In genomic region chr3:56758539-56758981, GRCh38 we compare ENCODE assay signal across 1 cellular context.
TF ChIP-seq lines count a peak whose summit lies in the region.

No MANE protein-coding gene starts in this region.

TF ChIP-seq in HepG2, 621 proteins besides CTCF, POLR2A, EP300 and RAD21 (continued from another document and continues in another):
- TF ChIP-seq TBX2 (CRISPR knock-in tag; IDR thresholded peaks at IDR 0.05; ENCODE audit: borderline replicate concordance) (peak; percentile 62; the same call in 1 of the 2 replicates), NR2F2 (IDR thresholded peaks at IDR 0.05; ENCODE audit: borderline replicate concordance, low read depth) (0 out of 2 replicates have a peak, but pooled peaks have one; percentile 42), GABPB1 (CRISPR knock-in tag; IDR thresholded peaks at IDR 0.05) (no peak), HDAC2 (CRISPR knock-in tag; IDR thresholded peaks at IDR 0.05) (peak; percentile 34; the same call in 1 of the 2 replicates), RXRB (CRISPR knock-in tag; IDR thresholded peaks at IDR 0.05; ENCODE audit: borderline replicate concordance) (peak; percentile 70; the same call in 1 of the 2 replicates), GATAD2A (CRISPR knock-in tag; IDR thresholded peaks at IDR 0.05) (peak; percentile 66), CHD2 (IDR thresholded peaks at IDR 0.05; ENCODE audit: low read depth, low read length) (no peak), ETV5 (CRISPR knock-in tag; IDR thresholded peaks at IDR 0.05; ENCODE audit: borderline replicate concordance) (peak; percentile 36; the same call in 1 of the 2 replicates), NR2F6 (IDR thresholded peaks at IDR 0.05) (peak; percentile 68), NR2F6 (CRISPR knock-in tag; IDR thresholded peaks at IDR 0.05) (peak; percentile 81), MED1 (CRISPR knock-in tag; IDR thresholded peaks at IDR 0.05) (peak; percentile 52; the same call in 1 of the 2 replicates), ZFP37 (CRISPR knock-in tag; IDR thresholded peaks at IDR 0.05; ENCODE audit: borderline replicate concordance) (no peak), FOXA3 (CRISPR knock-in tag; IDR thresholded peaks at IDR 0.05) (peak; percentile 77), ZC3H4 (CRISPR knock-in tag; IDR thresholded peaks at IDR 0.05; ENCODE audit: borderline replicate concordance) (no peak), ZNF18 (CRISPR knock-in tag; IDR thresholded peaks at IDR 0.05; ENCODE audit: insufficient replicate concordance) (no peak), MIER3 (CRISPR knock-in tag; IDR thresholded peaks at IDR 0.05; ENCODE audit: borderline replicate concordance) (peak; percentile 31; the same call in 1 of the 2 replicates), PRPF4 (IDR thresholded peaks at IDR 0.05; ENCODE audit: low read depth, low read length, poor library complexity, severe bottlenecking) (no peak), SOX5 (CRISPR knock-in tag; IDR thresholded peaks at IDR 0.05; ENCODE audit: borderline replicate concordance) (peak; percentile 60; the same call in 1 of the 2 replicates), BRD4 (CRISPR knock-in tag; IDR thresholded peaks at IDR 0.05) (no peak), FOXO1 (CRISPR knock-in tag; IDR thresholded peaks at IDR 0.05) (peak; percentile 67; the same call in 1 of the 2 replicates), SOX13 (IDR thresholded peaks at IDR 0.05) (no peak), SOX13 (CRISPR knock-in tag; conservative IDR thresholded peaks at IDR 0.05 in 1 of 2, IDR thresholded peaks at IDR 0.05 in 1 of 2) (peak in 1 of 2 experiments; percentile 60; a peak in 1 of 4 replicates), ZSCAN9 (CRISPR knock-in tag; IDR thresholded peaks at IDR 0.05; ENCODE audit: borderline replicate concordance) (peak; percentile 28; the same call in 1 of the 2 replicates), CREM (IDR thresholded peaks at IDR 0.05) (peak; percentile 36; the same call in 1 of the 2 replicates), CREM (CRISPR knock-in tag; IDR thresholded peaks at IDR 0.05) (no peak), ZFP90 (CRISPR knock-in tag; IDR thresholded peaks at IDR 0.05; ENCODE audit: borderline replicate concordance) (no peak), RARA (CRISPR knock-in tag; IDR thresholded peaks at IDR 0.05) (peak; percentile 98), NCOA2 (CRISPR knock-in tag; IDR thresholded peaks at IDR 0.05) (peak; percentile 65; the same call in 1 of the 2 replicates), TBX3 (IDR thresholded peaks at IDR 0.05; ENCODE audit: borderline replicate concordance) (0 out of 2 replicates have a peak, but pooled peaks have one; percentile 15), ZKSCAN8 (CRISPR knock-in tag; IDR thresholded peaks at IDR 0.05; ENCODE audit: borderline replicate concordance) (peak; percentile 97), FOXP1 (IDR thresholded peaks at IDR 0.05) (no peak), FOXP1 (CRISPR knock-in tag; IDR thresholded peaks at IDR 0.05) (peak; percentile 74), BCL6 (CRISPR knock-in tag; IDR thresholded peaks at IDR 0.05) (peak; percentile 78), ELF3 (CRISPR knock-in tag; IDR thresholded peaks at IDR 0.05) (peak; percentile 96), ZNF614 (CRISPR knock-in tag; IDR thresholded peaks at IDR 0.05; ENCODE audit: borderline replicate concordance) (0 out of 2 replicates have a peak, but pooled peaks have one; percentile 29), ZNF367 (CRISPR knock-in tag; IDR thresholded peaks at IDR 0.05; ENCODE audit: borderline replicate concordance) (no peak), ZNF792 (CRISPR knock-in tag; IDR thresholded peaks at IDR 0.05) (peak; percentile 43; the same call in 1 of the 2 replicates)
- TF ChIP-seq, protein P1, sequence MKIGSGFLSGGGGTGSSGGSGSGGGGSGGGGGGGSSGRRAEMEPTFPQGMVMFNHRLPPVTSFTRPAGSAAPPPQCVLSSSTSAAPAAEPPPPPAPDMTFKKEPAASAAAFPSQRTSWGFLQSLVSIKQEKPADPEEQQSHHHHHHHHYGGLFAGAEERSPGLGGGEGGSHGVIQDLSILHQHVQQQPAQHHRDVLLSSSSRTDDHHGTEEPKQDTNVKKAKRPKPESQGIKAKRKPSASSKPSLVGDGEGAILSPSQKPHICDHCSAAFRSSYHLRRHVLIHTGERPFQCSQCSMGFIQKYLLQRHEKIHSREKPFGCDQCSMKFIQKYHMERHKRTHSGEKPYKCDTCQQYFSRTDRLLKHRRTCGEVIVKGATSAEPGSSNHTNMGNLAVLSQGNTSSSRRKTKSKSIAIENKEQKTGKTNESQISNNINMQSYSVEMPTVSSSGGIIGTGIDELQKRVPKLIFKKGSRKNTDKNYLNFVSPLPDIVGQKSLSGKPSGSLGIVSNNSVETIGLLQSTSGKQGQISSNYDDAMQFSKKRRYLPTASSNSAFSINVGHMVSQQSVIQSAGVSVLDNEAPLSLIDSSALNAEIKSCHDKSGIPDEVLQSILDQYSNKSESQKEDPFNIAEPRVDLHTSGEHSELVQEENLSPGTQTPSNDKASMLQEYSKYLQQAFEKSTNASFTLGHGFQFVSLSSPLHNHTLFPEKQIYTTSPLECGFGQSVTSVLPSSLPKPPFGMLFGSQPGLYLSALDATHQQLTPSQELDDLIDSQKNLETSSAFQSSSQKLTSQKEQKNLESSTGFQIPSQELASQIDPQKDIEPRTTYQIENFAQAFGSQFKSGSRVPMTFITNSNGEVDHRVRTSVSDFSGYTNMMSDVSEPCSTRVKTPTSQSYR (CRISPR knock-in tag; IDR thresholded peaks at IDR 0.05; ENCODE audit: borderline replicate concordance), result no peak
- TF ChIP-seq, protein P2, sequence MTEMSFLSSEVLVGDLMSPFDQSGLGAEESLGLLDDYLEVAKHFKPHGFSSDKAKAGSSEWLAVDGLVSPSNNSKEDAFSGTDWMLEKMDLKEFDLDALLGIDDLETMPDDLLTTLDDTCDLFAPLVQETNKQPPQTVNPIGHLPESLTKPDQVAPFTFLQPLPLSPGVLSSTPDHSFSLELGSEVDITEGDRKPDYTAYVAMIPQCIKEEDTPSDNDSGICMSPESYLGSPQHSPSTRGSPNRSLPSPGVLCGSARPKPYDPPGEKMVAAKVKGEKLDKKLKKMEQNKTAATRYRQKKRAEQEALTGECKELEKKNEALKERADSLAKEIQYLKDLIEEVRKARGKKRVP (CRISPR knock-in tag; IDR thresholded peaks at IDR 0.05), result 0 out of 4 replicates have a peak, but pooled peaks of 1 of the 2 experiments have one; percentile 37
- TF ChIP-seq, protein P3, sequence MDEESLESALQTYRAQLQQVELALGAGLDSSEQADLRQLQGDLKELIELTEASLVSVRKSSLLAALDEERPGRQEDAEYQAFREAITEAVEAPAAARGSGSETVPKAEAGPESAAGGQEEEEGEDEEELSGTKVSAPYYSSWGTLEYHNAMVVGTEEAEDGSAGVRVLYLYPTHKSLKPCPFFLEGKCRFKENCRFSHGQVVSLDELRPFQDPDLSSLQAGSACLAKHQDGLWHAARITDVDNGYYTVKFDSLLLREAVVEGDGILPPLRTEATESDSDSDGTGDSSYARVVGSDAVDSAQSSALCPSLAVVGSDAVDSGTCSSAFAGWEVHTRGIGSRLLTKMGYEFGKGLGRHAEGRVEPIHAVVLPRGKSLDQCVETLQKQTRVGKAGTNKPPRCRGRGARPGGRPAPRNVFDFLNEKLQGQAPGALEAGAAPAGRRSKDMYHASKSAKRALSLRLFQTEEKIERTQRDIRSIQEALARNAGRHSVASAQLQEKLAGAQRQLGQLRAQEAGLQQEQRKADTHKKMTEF (CRISPR knock-in tag; IDR thresholded peaks at IDR 0.05), result peak; percentile 24; the same call in 1 of the 2 replicates
- TF ChIP-seq, protein P4, sequence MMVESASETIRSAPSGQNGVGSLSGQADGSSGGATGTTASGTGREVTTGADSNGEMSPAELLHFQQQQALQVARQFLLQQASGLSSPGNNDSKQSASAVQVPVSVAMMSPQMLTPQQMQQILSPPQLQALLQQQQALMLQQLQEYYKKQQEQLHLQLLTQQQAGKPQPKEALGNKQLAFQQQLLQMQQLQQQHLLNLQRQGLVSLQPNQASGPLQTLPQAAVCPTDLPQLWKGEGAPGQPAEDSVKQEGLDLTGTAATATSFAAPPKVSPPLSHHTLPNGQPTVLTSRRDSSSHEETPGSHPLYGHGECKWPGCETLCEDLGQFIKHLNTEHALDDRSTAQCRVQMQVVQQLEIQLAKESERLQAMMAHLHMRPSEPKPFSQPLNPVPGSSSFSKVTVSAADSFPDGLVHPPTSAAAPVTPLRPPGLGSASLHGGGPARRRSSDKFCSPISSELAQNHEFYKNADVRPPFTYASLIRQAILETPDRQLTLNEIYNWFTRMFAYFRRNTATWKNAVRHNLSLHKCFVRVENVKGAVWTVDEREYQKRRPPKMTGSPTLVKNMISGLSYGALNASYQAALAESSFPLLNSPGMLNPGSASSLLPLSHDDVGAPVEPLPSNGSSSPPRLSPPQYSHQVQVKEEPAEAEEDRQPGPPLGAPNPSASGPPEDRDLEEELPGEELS (CRISPR knock-in tag; IDR thresholded peaks at IDR 0.05), result peak; percentile 72
- TF ChIP-seq, protein P5, sequence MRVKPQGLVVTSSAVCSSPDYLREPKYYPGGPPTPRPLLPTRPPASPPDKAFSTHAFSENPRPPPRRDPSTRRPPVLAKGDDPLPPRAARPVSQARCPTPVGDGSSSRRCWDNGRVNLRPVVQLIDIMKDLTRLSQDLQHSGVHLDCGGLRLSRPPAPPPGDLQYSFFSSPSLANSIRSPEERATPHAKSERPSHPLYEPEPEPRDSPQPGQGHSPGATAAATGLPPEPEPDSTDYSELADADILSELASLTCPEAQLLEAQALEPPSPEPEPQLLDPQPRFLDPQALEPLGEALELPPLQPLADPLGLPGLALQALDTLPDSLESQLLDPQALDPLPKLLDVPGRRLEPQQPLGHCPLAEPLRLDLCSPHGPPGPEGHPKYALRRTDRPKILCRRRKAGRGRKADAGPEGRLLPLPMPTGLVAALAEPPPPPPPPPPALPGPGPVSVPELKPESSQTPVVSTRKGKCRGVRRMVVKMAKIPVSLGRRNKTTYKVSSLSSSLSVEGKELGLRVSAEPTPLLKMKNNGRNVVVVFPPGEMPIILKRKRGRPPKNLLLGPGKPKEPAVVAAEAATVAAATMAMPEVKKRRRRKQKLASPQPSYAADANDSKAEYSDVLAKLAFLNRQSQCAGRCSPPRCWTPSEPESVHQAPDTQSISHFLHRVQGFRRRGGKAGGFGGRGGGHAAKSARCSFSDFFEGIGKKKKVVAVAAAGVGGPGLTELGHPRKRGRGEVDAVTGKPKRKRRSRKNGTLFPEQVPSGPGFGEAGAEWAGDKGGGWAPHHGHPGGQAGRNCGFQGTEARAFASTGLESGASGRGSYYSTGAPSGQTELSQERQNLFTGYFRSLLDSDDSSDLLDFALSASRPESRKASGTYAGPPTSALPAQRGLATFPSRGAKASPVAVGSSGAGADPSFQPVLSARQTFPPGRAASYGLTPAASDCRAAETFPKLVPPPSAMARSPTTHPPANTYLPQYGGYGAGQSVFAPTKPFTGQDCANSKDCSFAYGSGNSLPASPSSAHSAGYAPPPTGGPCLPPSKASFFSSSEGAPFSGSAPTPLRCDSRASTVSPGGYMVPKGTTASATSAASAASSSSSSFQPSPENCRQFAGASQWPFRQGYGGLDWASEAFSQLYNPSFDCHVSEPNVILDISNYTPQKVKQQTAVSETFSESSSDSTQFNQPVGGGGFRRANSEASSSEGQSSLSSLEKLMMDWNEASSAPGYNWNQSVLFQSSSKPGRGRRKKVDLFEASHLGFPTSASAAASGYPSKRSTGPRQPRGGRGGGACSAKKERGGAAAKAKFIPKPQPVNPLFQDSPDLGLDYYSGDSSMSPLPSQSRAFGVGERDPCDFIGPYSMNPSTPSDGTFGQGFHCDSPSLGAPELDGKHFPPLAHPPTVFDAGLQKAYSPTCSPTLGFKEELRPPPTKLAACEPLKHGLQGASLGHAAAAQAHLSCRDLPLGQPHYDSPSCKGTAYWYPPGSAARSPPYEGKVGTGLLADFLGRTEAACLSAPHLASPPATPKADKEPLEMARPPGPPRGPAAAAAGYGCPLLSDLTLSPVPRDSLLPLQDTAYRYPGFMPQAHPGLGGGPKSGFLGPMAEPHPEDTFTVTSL (CRISPR knock-in tag; IDR thresholded peaks at IDR 0.05; ENCODE audit: borderline replicate concordance), result peak; percentile 42; the same call in 1 of the 2 replicates
- TF ChIP-seq, protein P6, sequence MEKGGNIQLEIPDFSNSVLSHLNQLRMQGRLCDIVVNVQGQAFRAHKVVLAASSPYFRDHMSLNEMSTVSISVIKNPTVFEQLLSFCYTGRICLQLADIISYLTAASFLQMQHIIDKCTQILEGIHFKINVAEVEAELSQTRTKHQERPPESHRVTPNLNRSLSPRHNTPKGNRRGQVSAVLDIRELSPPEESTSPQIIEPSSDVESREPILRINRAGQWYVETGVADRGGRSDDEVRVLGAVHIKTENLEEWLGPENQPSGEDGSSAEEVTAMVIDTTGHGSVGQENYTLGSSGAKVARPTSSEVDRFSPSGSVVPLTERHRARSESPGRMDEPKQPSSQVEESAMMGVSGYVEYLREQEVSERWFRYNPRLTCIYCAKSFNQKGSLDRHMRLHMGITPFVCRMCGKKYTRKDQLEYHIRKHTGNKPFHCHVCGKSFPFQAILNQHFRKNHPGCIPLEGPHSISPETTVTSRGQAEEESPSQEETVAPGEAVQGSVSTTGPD (CRISPR knock-in tag; IDR thresholded peaks at IDR 0.05), result peak; percentile 45; the same call in 1 of the 2 replicates
- TF ChIP-seq, protein P7, sequence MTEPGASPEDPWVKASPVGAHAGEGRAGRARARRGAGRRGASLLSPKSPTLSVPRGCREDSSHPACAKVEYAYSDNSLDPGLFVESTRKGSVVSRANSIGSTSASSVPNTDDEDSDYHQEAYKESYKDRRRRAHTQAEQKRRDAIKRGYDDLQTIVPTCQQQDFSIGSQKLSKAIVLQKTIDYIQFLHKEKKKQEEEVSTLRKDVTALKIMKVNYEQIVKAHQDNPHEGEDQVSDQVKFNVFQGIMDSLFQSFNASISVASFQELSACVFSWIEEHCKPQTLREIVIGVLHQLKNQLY (CRISPR knock-in tag; IDR thresholded peaks at IDR 0.05), result 0 out of 2 replicates have a peak, but pooled peaks have one; percentile 15
- TF ChIP-seq, protein P8, sequence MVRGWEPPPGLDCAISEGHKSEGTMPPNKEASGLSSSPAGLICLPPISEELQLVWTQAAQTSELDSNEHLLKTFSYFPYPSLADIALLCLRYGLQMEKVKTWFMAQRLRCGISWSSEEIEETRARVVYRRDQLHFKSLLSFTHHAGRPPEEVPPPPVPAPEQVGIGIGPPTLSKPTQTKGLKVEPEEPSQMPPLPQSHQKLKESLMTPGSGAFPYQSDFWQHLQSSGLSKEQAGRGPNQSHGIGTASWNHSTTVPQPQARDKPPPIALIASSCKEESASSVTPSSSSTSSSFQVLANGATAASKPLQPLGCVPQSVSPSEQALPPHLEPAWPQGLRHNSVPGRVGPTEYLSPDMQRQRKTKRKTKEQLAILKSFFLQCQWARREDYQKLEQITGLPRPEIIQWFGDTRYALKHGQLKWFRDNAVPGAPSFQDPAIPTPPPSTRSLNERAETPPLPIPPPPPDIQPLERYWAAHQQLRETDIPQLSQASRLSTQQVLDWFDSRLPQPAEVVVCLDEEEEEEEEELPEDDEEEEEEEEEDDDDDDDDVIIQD (CRISPR knock-in tag; IDR thresholded peaks at IDR 0.05; ENCODE audit: low read depth), result 0 out of 2 replicates have a peak, but pooled peaks have one; percentile 28
